ENCODE assay signal across 15 cellular contexts in the genomic region with DNA sequence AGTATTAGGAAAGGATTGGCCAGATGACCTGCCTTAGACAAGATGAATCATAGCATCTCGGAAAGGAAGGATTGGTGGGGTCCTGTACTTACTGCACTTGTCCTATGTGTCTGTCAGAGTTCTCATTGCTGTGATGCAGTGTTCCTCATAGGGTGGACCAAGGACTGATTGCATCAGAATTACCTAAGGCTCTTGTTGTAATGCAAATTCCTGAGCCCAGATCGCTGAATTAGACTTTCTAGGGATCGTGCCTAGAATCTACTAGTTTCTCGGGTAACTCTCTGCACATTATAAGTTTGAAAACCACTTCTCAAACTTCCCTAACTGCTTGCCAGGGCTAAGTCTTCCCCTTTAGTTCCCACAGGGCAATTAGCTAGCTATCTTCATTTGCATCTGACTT.
"Had no signal": no experiment of that assay in that cellular context is flagged by ENCODE, and none has a peak within 500 bp of the region (broad histone marks: within the 10 kb centered on the region; RNA-seq: fewer than 3 reads in every experiment).

No MANE protein-coding gene starts in this region.

- ATAC-seq: activated naive CD4-positive, alpha-beta T cell treated with anti-CD3 and anti-CD28 coated beads, Interleukin-2, amount 50 U/mL, for 72 hours; activated T-helper 17 cell treated with anti-CD3 and anti-CD28 coated beads, Interleukin-2, amount 50 U/mL, for 72 hours; body of pancreas; pancreas; stimulated activated effector memory CD8-positive, alpha-beta T cell treated with anti-CD3 and anti-CD28 coated beads, Interleukin-12 subunit alpha, Interleukin-12 subunit beta, amount 100 ng/mL, for 72 hours had no signal

- FAIRE-seq: endothelial cell of umbilical vein, frontal cortex, pancreas had no signal

- H3K36me3 ChIP-seq: pancreas had no signal

- H3K27ac ChIP-seq: body of pancreas, pancreas had no signal

- DNase-seq: activated CD4-positive, alpha-beta T cell treated with anti-CD3 and anti-CD28 coated beads, Interleukin-2, amount 50 U/mL, for 48 hours; amygdala; body of pancreas; cortex of kidney; effector CD8-positive, alpha-beta T cell; head of caudate nucleus; naive B cell; pancreas; stimulated activated CD4-positive, alpha-beta T cell treated with anti-CD3 and anti-CD28 coated beads, Interleukin-12 subunit alpha, Interleukin-12 subunit beta, amount 100 ng/mL, for 4 hours; stimulated activated CD4-positive, alpha-beta T cell treated with anti-CD3 and anti-CD28 coated beads, Interleukin-2, amount 100 ng/mL, for 24 hours had no signal

- H3K27me3 ChIP-seq: body of pancreas, pancreas had no signal

- H3K4me3 ChIP-seq: body of pancreas, pancreas had no signal

- H3K9me3 ChIP-seq: body of pancreas, pancreas had no signal
